Comparison of ENCODE assay signal across 8 cellular contexts in genomic region chr12:71392521-71393145, GRCh38. TPM values are rescaled to one million over a fixed set of nuclear protein-coding genes. Genes with fewer than 3 reads are reported as not detected.
DNase-seq lines count a peak whose midpoint lies in the region; FAIRE-seq and TF ChIP-seq lines count a peak whose summit lies in the region.

No MANE protein-coding gene starts in this region.

- no peak overlapping the region for H3K27ac Mint-ChIP-seq in HFFc6

- H3K4me2 ChIP-seq in endothelial cell of umbilical vein (ENCODE audit: insufficient read depth, low read length), result peak overlapping the region; percentile 36

- no peaks in the 10 kb centered on the region for H4K20me1 ChIP-seq in endothelial cell of umbilical vein (replicated peaks; ENCODE audit: control insufficient read depth, extremely low read depth, insufficient read depth, low read length)

- no peaks in the 10 kb centered on the region for H3K79me2 ChIP-seq in endothelial cell of umbilical vein (ENCODE audit: control insufficient read depth, insufficient read depth, low read length)

- H3K9me3 ChIP-seq in A673 (ENCODE audit: low read depth, low read length, poor library complexity, severe bottlenecking) (no peaks in the 10 kb centered on the region), endothelial cell of umbilical vein (replicated peaks; ENCODE audit: control insufficient read depth, insufficient read depth, low read length) (no peaks in the 10 kb centered on the region)

- peaks cover 18% of the 10 kb centered on the region for H3K4me1 Mint-ChIP-seq in HFFc6 (ENCODE audit: low read depth)

- H3K36me3 ChIP-seq in A673 (ENCODE audit: insufficient read depth, low read length, poor library complexity, severe bottlenecking), result no peaks in the 10 kb centered on the region
- no peaks in the 10 kb centered on the region for H3K36me3 ChIP-seq in endothelial cell of umbilical vein (ENCODE audit: control insufficient read depth in 2 of 2, extremely low read depth in 1 of 2, insufficient read depth in 2 of 2, low read length in 2 of 2)

- dilution Hi-C loops in endothelial cell of umbilical vein (cut with MboI; ENCODE audit: extremely low pct_ligation_motif_present, low sequenced_read_pairs), result no loop called here

- intact Hi-C loops in A673 (cut with micrococcal nuclease; ENCODE audit: unreplicated experiment) (loop anchor here (2.0 kb wide), 1 partner anchor 660 kb away; no protein-coding TSS in a partner anchor), endothelial cell of umbilical vein (cut with micrococcal nuclease) (loop anchor here (1.0 to 5.0 kb wide), 3 partner anchors 175 to 1520 kb away; no protein-coding TSS in a partner anchor)

- H3K9ac ChIP-seq in endothelial cell of umbilical vein (replicated peaks; ENCODE audit: extremely low read depth, insufficient read depth, low read length), result no peak overlapping the region

- POLR2A ChIA-PET in A673 (lab: Charles Lee; ENCODE audit: low non-redundant PET), result no interaction called here
- POLR2A ChIA-PET in endothelial cell of umbilical vein (lab: Charles Lee), result no interaction called here

- H3K36me3 Mint-ChIP-seq in HFFc6 (ENCODE audit: low read depth), result no peaks in the 10 kb centered on the region

- H3K4me3 Mint-ChIP-seq in HFFc6, result no peak overlapping the region

- H3K27ac ChIP-seq in A673 (ENCODE audit: low read depth, low read length, poor library complexity, severe bottlenecking), result no peak overlapping the region
- no peak overlapping the region for H3K27ac ChIP-seq in endothelial cell of umbilical vein (ENCODE audit: insufficient read depth, low read depth, low read length)

- TF ChIP-seq POLR2A in GM12891 (IDR thresholded peaks at IDR 0.05; ENCODE audit: low read depth, low read length) (no peak), endothelial cell of umbilical vein (IDR thresholded peaks at IDR 0.05; ENCODE audit: low read depth, low read length) (no peak)

- H2AFZ ChIP-seq in endothelial cell of umbilical vein (ENCODE audit: low read depth, low read length), result no peak overlapping the region

- H3K27me3 Mint-ChIP-seq in HFFc6 (ENCODE audit: insufficient read depth), result peaks cover 8% of the 10 kb centered on the region

- H3K9me3 Mint-ChIP-seq in HFFc6, result no peaks in the 10 kb centered on the region

- peaks cover 17% of the 10 kb centered on the region for H3K4me1 ChIP-seq in A673 (ENCODE audit: insufficient read depth, low read length, poor library complexity, severe bottlenecking)
- no peaks in the 10 kb centered on the region for H3K4me1 ChIP-seq in endothelial cell of umbilical vein (ENCODE audit: control insufficient read depth, extremely low read depth, insufficient read depth, low read length)

- H3K4me3 ChIP-seq in A673 (ENCODE audit: low read depth, low read length, poor library complexity, severe bottlenecking) (no peak overlapping the region), endothelial cell of umbilical vein (replicated peaks in 1 of 3; ENCODE audit: insufficient read depth in 1 of 3, low read depth in 1 of 3, low read length in 3 of 3) (no peak overlapping the region)

- FAIRE-seq in GM12891 (lab: Jason Lieb, UNC), result peak; percentile 78
- FAIRE-seq in endothelial cell of umbilical vein (lab: Jason Lieb, UNC), result peak; percentile 88

- DNase-seq in A673 (ENCODE audit: low spot score) (peak; percentile 87), GM12891 (ENCODE audit: insufficient read length, low spot score) (peak; percentile 41), HFFc6 (peak; percentile 74), LoVo (ENCODE audit: low spot score) (peak; percentile 82), RKO (ENCODE audit: low spot score) (peak; percentile 84), endothelial cell of umbilical vein (ENCODE audit: low read depth, low spot score) (peak; percentile 76), myocyte (ENCODE audit: low read depth) (peak; percentile 80)
- DNase-seq in stimulated activated CD4-positive, alpha-beta T cell treated with anti-CD3 and anti-CD28 coated beads, Interleukin-1b, Interleukin-23, amount 100 ng/mL, for 48 hours, result no peak

- BruUV-seq in A673 (replicated peaks; lab: Mats Ljungman, UMichigan) (no TSS peak), endothelial cell of umbilical vein (replicated peaks; lab: Mats Ljungman, UMichigan) (no TSS peak)

- TF ChIP-seq CTCF in A673 (conservative IDR thresholded peaks at IDR 0.05; ENCODE audit: low read depth, low read length) (peak; percentile 91), HFFc6 (IDR thresholded peaks at IDR 0.05) (peak; percentile 90), endothelial cell of umbilical vein (IDR thresholded peaks at IDR 0.05; ENCODE audit: extremely low read depth in 1 of 2, insufficient read depth in 1 of 2, low read depth in 1 of 2, low read length in 2 of 2) (peak; percentile 62 to 73)

- no peaks in the 10 kb centered on the region for H3K9me1 ChIP-seq in endothelial cell of umbilical vein (replicated peaks; ENCODE audit: control insufficient read depth, extremely low read depth, insufficient read depth, low read length)

- CTCF ChIA-PET in A673 (lab: Charles Lee), result interaction anchor here (0.6 to 1.3 kb wide), 6 partner anchors 26 to 659 kb away, joined by 3 to 6 read pairs (median 4); no protein-coding TSS in a partner anchor
- CTCF ChIA-PET in endothelial cell of umbilical vein (lab: Charles Lee), result interaction anchor here (0.7 to 3.6 kb wide), 32 partner anchors 10 to 1513 kb away, joined by 3 to 58 read pairs (median 4); partner anchors contain the start of genes LGR5, TMEM19 and TSPAN8

- no peaks in the 10 kb centered on the region for H3K27me3 ChIP-seq in A673 (replicated peaks; ENCODE audit: insufficient read depth, low read depth, low read length, poor library complexity)
- H3K27me3 ChIP-seq in endothelial cell of umbilical vein (ENCODE audit: control insufficient read depth in 2 of 2, insufficient read depth in 2 of 2, low read length in 2 of 2), result no peaks in the 10 kb centered on the region

TF ChIP-seq in GM12891, 5 proteins besides CTCF, POLR2A, EP300 and RAD21:
- TF ChIP-seq TAF1 (IDR thresholded peaks at IDR 0.05; ENCODE audit: low read depth, low read length) (no peak), POLR2AphosphoS5 (IDR thresholded peaks at IDR 0.05; ENCODE audit: low read depth, low read length) (no peak), POU2F2 (IDR thresholded peaks at IDR 0.05; ENCODE audit: low read depth, low read length) (no peak), SPI1 (IDR thresholded peaks at IDR 0.05; ENCODE audit: low read depth, low read length) (no peak)

TF ChIP-seq in endothelial cell of umbilical vein, 7 proteins besides CTCF, POLR2A, EP300 and RAD21:
- no peak for TF ChIP-seq FOS (IDR thresholded peaks at IDR 0.05; ENCODE audit: borderline replicate concordance, insufficient read depth, low read length)
- TF ChIP-seq MAX (IDR thresholded peaks at IDR 0.05; ENCODE audit: insufficient read depth, insufficient read length), result no peak
- no peak for TF ChIP-seq GATA2 (IDR thresholded peaks at IDR 0.05; ENCODE audit: insufficient read depth, insufficient read length, low read depth, low read length)
- TF ChIP-seq MYC (IDR thresholded peaks at IDR 0.05; ENCODE audit: low read depth, low read length), result no peak
- TF ChIP-seq JUN (IDR thresholded peaks at IDR 0.05; ENCODE audit: borderline replicate concordance, insufficient read depth, insufficient read length, low read depth), result no peak
- TF ChIP-seq POLR2AphosphoS5 (IDR thresholded peaks at IDR 0.05; ENCODE audit: insufficient read depth, low read depth, low read length), result no peak
- no peak for TF ChIP-seq EZH2 (IDR thresholded peaks at IDR 0.05; ENCODE audit: borderline replicate concordance, low read depth, low read length, severe bottlenecking)

RNA-seq across cellular contexts. Expression of gene LGR5, which starts 47.0 kb away (rescaled TPM):
- 4.5 and 5.5 TPM in 2 replicates for total RNA-seq in A673 (2021)
- polyA plus RNA-seq in GM12891 (2012; ENCODE audit: low read depth, missing spikeins), result 0.01 TPM
- not detected for total RNA-seq in HFFc6 (2021; fragmentation: NEBNext Ultra II Directional; extraction: Animal tissue kit (Norgen Biotek cat#: 25700))
- not detected in 2 replicates for total RNA-seq in endothelial cell of umbilical vein
- polyA plus RNA-seq in endothelial cell of umbilical vein, result not detected in 2 replicates
- polyA plus RNA-seq in endothelial cell of umbilical vein (2011; cell fraction: cytosol; rRNA removed), result not detected in 2 replicates
- polyA plus RNA-seq in endothelial cell of umbilical vein (2011; cell fraction: nucleus; rRNA removed), result not detected in 2 replicates
- polyA plus RNA-seq in endothelial cell of umbilical vein (2012), result not detected in 2 replicates
- polyA minus RNA-seq in endothelial cell of umbilical vein, result not detected in 2 replicates
- polyA minus RNA-seq in endothelial cell of umbilical vein (2011; cell fraction: cytosol; rRNA and poly(A)+ RNA removed), result not detected
- not detected in 2 replicates for polyA minus RNA-seq in endothelial cell of umbilical vein (2011; cell fraction: nucleus; rRNA and poly(A)+ RNA removed)
- not detected in 2 replicates for total RNA-seq in myocyte
- polyA plus RNA-seq in myocyte (2012), result 0.03 TPM
